Comparison of ENCODE assay signal across 10 cellular contexts in the genomic region with DNA sequence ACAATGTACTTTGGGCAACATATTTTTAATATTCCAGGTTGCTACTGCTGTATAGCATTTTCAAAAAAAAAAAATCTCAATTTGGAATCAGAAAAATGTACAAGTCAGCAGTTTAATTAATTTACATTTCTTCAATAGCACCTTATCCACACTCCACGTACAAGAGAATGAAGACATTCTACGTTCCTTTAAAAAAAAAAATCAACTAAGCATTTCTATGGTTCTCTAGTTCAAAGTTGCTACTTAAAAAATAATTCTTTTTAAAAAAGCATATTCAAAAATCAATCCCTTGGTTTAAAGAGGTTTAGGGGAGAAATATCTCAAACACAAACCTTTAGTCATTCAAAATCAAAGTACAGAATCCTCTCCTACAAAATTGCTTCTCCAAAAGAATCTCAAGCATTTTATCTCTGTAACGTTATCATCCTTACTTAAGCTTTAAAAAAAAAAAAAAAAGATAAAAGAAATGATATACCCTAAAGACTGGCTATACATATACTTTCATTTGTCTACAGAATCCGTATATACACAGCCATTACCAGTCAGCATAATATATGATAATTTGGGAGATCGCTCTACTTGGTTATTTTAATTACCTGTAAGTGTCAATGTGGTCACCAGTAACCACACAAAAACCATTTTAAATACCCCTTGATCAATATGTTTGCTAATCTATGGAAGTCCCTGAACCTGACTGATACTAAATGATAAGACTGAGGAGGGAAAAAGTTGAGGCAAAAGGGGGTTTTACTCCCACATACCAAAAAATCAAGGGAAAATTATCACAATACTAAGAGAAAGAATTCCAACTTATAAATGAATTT. TPM values are rescaled to one million over a fixed set of nuclear protein-coding genes. Genes with fewer than 3 reads are reported as not detected.
DNase-seq lines count a peak whose midpoint lies in the region; ATAC-seq and TF ChIP-seq lines count a peak whose summit lies in the region.
"Had no signal": no experiment of that assay in that cellular context is flagged by ENCODE, and none has a peak within 500 bp of the region (broad histone marks: within the 10 kb centered on the region; RNA-seq: fewer than 3 reads in every experiment).

No MANE protein-coding gene starts in this region.

- H3K27me3 Mint-ChIP-seq in CD8-positive, alpha-beta T cell (ENCODE audit: low read depth), result no peaks in the 10 kb centered on the region
- no peaks in the 10 kb centered on the region for H3K27me3 Mint-ChIP-seq in dendritic cell treated with granulocyte-macrophage colony-stimulating factor and Interleukin-4, amounts not matched to agents 40 ng/mL and 50 ng/mL, for 4 days
- no peaks in the 10 kb centered on the region for H3K27me3 Mint-ChIP-seq in neural crest cell (ENCODE audit: low read depth)

- no peaks in the 10 kb centered on the region for H3K27me3 ChIP-seq in CD8-positive, alpha-beta T cell (ENCODE audit: insufficient read depth, low read length)
- no peaks in the 10 kb centered on the region for H3K27me3 ChIP-seq in MG63

- no peak for DNase-seq in CD8-positive, alpha-beta T cell
- DNase-seq in MG63 (no peak), neural crest cell (ENCODE audit: low read depth, low spot score) (no peak), SK-N-DZ (ENCODE audit: low spot score) (no peak), GDM1 (lab: John Stamatoyannopoulos, UW) (no peak)
- DNase-seq: NCI-H748 treated with DMSO at 0.1 percent for 48 hours had no signal

- TF ChIP-seq CTCF in CD8-positive, alpha-beta T cell (IDR thresholded peaks at IDR 0.05), result no peak
- peak; percentile 7 for TF ChIP-seq CTCF in neural crest cell (conservative IDR thresholded peaks at IDR 0.05)

- peak overlapping the region; percentile 93 for H3K4me3 Mint-ChIP-seq in CD8-positive, alpha-beta T cell
- peak overlapping the region; percentile 13 for H3K4me3 Mint-ChIP-seq in dendritic cell treated with granulocyte-macrophage colony-stimulating factor and Interleukin-4, amounts not matched to agents 40 ng/mL and 50 ng/mL, for 4 days
- H3K4me3 Mint-ChIP-seq in neural crest cell, result peak overlapping the region; percentile 98

- H3K4me1 ChIP-seq in CD8-positive, alpha-beta T cell (ENCODE audit: insufficient read depth, low read length), result peaks cover 34% of the 10 kb centered on the region

- ATAC-seq in CD8-positive, alpha-beta T cell, result no peak
- ATAC-seq in HG03442 (IDR thresholded peaks at IDR 0.05; ENCODE audit: unreplicated experiment), result no peak
- no peak for ATAC-seq in GM19467 (IDR thresholded peaks at IDR 0.05; ENCODE audit: unreplicated experiment)

- H3K4me3 ChIP-seq in CD8-positive, alpha-beta T cell (ENCODE audit: low read depth, low read length), result no peak overlapping the region
- H3K4me3 ChIP-seq in MG63, result peak overlapping the region; percentile 79; the same call in 1 of the 2 replicates
- H3K4me3 ChIP-seq: lung had no signal

- no peak overlapping the region for H3K27ac ChIP-seq in CD8-positive, alpha-beta T cell (ENCODE audit: low read depth, low read length)

- CTCF ChIA-PET in CD8-positive, alpha-beta T cell (lab: Charles Lee), result no interaction called here

- intact Hi-C loops in CD8-positive, alpha-beta T cell (cut with DNase I, micrococcal nuclease), result loop anchor here in 1 of 2 experiments (2.0 to 10.0 kb wide), 6 partner anchors 37 to 913 kb away; a partner anchor contains a TSS
- intact Hi-C loops in dendritic cell treated with granulocyte-macrophage colony-stimulating factor and Interleukin-4, amounts not matched to agents 40 ng/mL and 50 ng/mL, for 4 days (cut with micrococcal nuclease), result loop anchor here (10.0 kb wide), 1 partner anchor 130 kb away; no protein-coding TSS in a partner anchor

- H3K9me3 Mint-ChIP-seq in CD8-positive, alpha-beta T cell, result no peaks in the 10 kb centered on the region
- H3K9me3 Mint-ChIP-seq in dendritic cell treated with granulocyte-macrophage colony-stimulating factor and Interleukin-4, amounts not matched to agents 40 ng/mL and 50 ng/mL, for 4 days, result no peaks in the 10 kb centered on the region
- H3K9me3 Mint-ChIP-seq in neural crest cell, result peaks cover 2% of the 10 kb centered on the region

- H3K4me1 Mint-ChIP-seq in CD8-positive, alpha-beta T cell (ENCODE audit: low read depth), result peaks cover 47% of the 10 kb centered on the region
- peaks cover 45% of the 10 kb centered on the region for H3K4me1 Mint-ChIP-seq in dendritic cell treated with granulocyte-macrophage colony-stimulating factor and Interleukin-4, amounts not matched to agents 40 ng/mL and 50 ng/mL, for 4 days (ENCODE audit: low read depth)
- peaks cover 52% of the 10 kb centered on the region for H3K4me1 Mint-ChIP-seq in neural crest cell

- no peaks in the 10 kb centered on the region for H3K36me3 ChIP-seq in CD8-positive, alpha-beta T cell (ENCODE audit: insufficient read depth, low read length)
- H3K36me3 ChIP-seq in MG63, result no peaks in the 10 kb centered on the region

- POLR2A ChIA-PET in CD8-positive, alpha-beta T cell (lab: Charles Lee), result no interaction called here

- peaks cover 11% of the 10 kb centered on the region for H3K36me3 Mint-ChIP-seq in CD8-positive, alpha-beta T cell
- peaks cover 13% of the 10 kb centered on the region for H3K36me3 Mint-ChIP-seq in dendritic cell treated with granulocyte-macrophage colony-stimulating factor and Interleukin-4, amounts not matched to agents 40 ng/mL and 50 ng/mL, for 4 days (ENCODE audit: low read depth)
- H3K36me3 Mint-ChIP-seq in neural crest cell (ENCODE audit: low read depth), result no peaks in the 10 kb centered on the region

- H3K9me3 ChIP-seq in CD8-positive, alpha-beta T cell (ENCODE audit: low read length), result no peaks in the 10 kb centered on the region
- H3K9me3 ChIP-seq in MG63, result no peaks in the 10 kb centered on the region

- no peak overlapping the region for H3K27ac Mint-ChIP-seq in CD8-positive, alpha-beta T cell
- H3K27ac Mint-ChIP-seq in dendritic cell treated with granulocyte-macrophage colony-stimulating factor and Interleukin-4, amounts not matched to agents 40 ng/mL and 50 ng/mL, for 4 days, result no peak overlapping the region
- H3K27ac Mint-ChIP-seq in neural crest cell (ENCODE audit: unreplicated experiment), result no peak overlapping the region

RNA-seq across cellular contexts. Expression of a gene that starts 2.7 kb away (rescaled TPM):
- 100 to 1,000 TPM; 157 to 159 TPM for total RNA-seq in CD8-positive, alpha-beta T cell
- 11.9 and 16.1 TPM in 2 replicates for total RNA-seq in MG63 (2014; rRNA removed; shearing (Covaris generic); ENCODE audit: low replicate concordance)
- 89.0 and 90.1 TPM in 2 replicates for total RNA-seq in neural crest cell
- polyA plus RNA-seq in SK-N-DZ (2014; cell fraction: cytosol; rRNA removed), result 15.1 and 23.1 TPM in 2 replicates
- polyA plus RNA-seq in SK-N-DZ (2014; cell fraction: nucleus; rRNA removed), result 12.0 and 24.7 TPM in 2 replicates

Comparison
In these comparisons a context has a peak if more than half of its experiments do, and no peak if none do; other contexts are left out.
1. H3K4me3 Mint-ChIP-seq: peak in every context shown above with its lines; median percentile 98 in neural crest cell; 93 in CD8-positive, alpha-beta T cell; 13 in dendritic cell treated with granulocyte-macrophage colony-stimulating factor and Interleukin-4, amounts not matched to agents 40 ng/mL and 50 ng/mL, for 4 days.